Comparison of ENCODE assay signal across 31 cellular contexts in genomic region chr10:112330154-112330553, GRCh38. TPM values are rescaled to one million over a fixed set of nuclear protein-coding genes. Genes with fewer than 3 reads are reported as not detected.
DNase-seq lines count a peak whose midpoint lies in the region; ATAC-seq and TF ChIP-seq lines count a peak whose summit lies in the region.
"Had no signal": no experiment of that assay in that cellular context is flagged by ENCODE, and none has a peak within 500 bp of the region (broad histone marks: within the 10 kb centered on the region; RNA-seq: fewer than 3 reads in every experiment).

No MANE protein-coding gene starts in this region.

- intact Hi-C loops in mucosa of descending colon (cut with DNase I, micrococcal nuclease), result no loop called here

- H3K9me3 ChIP-seq in mucosa of descending colon (no peaks in the 10 kb centered on the region), Karpas-422 (ENCODE audit: low read length) (no peaks in the 10 kb centered on the region)
- H3K9me3 ChIP-seq: BLaER1 treated with 17β-estradiol and CSF1 and Interleukin-3, amounts not matched to agents 10 nM and 100 nM; esophagus muscularis mucosa; gastrocnemius medialis; neutrophil; spleen had no signal

- no peak overlapping the region for H3K4me3 Mint-ChIP-seq in activated T-cell treated with anti-CD3 and anti-CD28 coated beads, Interleukin-2, amount 50 U/mL, for 72 hours
- H3K4me3 Mint-ChIP-seq in activated naive CD8-positive, alpha-beta T cell treated with anti-CD3 and anti-CD28 coated beads for 36 hours, result no peak overlapping the region
- H3K4me3 Mint-ChIP-seq: activated B cell treated with CpG ODN at 0.5 μM for 24 hours; activated CD8-positive, alpha-beta memory T cell treated with anti-CD3 and anti-CD28 coated beads, Interleukin-2, amount 10 ng/mL, durations not matched to agents 7 days and 5 days; effector memory CD8-positive, alpha-beta T cell; H9; type B pancreatic cell had no signal

- no peak overlapping the region for H2AFZ ChIP-seq in Karpas-422 (ENCODE audit: low read length)

- H3K27me3 Mint-ChIP-seq in activated T-cell treated with anti-CD3 and anti-CD28 coated beads, Interleukin-2, amount 50 U/mL, for 72 hours (ENCODE audit: low read depth), result peaks cover 25% of the 10 kb centered on the region
- peaks cover 9% of the 10 kb centered on the region for H3K27me3 Mint-ChIP-seq in activated naive CD8-positive, alpha-beta T cell treated with anti-CD3 and anti-CD28 coated beads for 36 hours

- no peak for ATAC-seq in activated T-cell treated with anti-CD3 and anti-CD28 coated beads, Interleukin-2, amount 50 U/mL, for 72 hours (replicated peaks in 1 of 2)
- ATAC-seq in mucosa of descending colon (peak; percentile 30), GM18868 (IDR thresholded peaks at IDR 0.05; ENCODE audit: unreplicated experiment) (no peak)
- ATAC-seq: activated CD8-positive, alpha-beta memory T cell treated with anti-CD3 and anti-CD28 coated beads, Interleukin-2, amount 10 ng/mL, durations not matched to agents 7 days and 5 days; effector memory CD8-positive, alpha-beta T cell; gastrocnemius medialis had no signal

- H3K36me3 Mint-ChIP-seq in activated T-cell treated with anti-CD3 and anti-CD28 coated beads, Interleukin-2, amount 50 U/mL, for 72 hours (ENCODE audit: insufficient read depth in 2 of 2), result no peaks in the 10 kb centered on the region
- no peaks in the 10 kb centered on the region for H3K36me3 Mint-ChIP-seq in activated naive CD8-positive, alpha-beta T cell treated with anti-CD3 and anti-CD28 coated beads for 36 hours
- H3K36me3 Mint-ChIP-seq: activated CD8-positive, alpha-beta memory T cell treated with anti-CD3 and anti-CD28 coated beads, Interleukin-2, amount 10 ng/mL, durations not matched to agents 7 days and 5 days; type B pancreatic cell had no signal

- H3K27ac ChIP-seq in Karpas-422 (ENCODE audit: low read length), result no peak overlapping the region
- H3K27ac ChIP-seq: BLaER1 treated with 17β-estradiol and CSF1 and Interleukin-3, amounts not matched to agents 10 nM and 100 nM; brain microvascular endothelial cell; esophagus muscularis mucosa; gastrocnemius medialis; neutrophil; SK-N-MC; spleen had no signal

- no peaks in the 10 kb centered on the region for H4K20me1 ChIP-seq in Karpas-422 (ENCODE audit: insufficient read depth, low read depth, low read length)
- H4K20me1 ChIP-seq: BLaER1 treated with 17β-estradiol and CSF1 and Interleukin-3, amounts not matched to agents 10 nM and 100 nM had no signal

- no peak overlapping the region for H3K9ac ChIP-seq in Karpas-422 (ENCODE audit: low read length)
- H3K9ac ChIP-seq: BLaER1 treated with 17β-estradiol and CSF1 and Interleukin-3, amounts not matched to agents 10 nM and 100 nM had no signal

- no peak overlapping the region for H3K4me2 ChIP-seq in Karpas-422 (ENCODE audit: low read depth, low read length, poor library complexity, severe bottlenecking)

- H3K4me3 ChIP-seq in mucosa of descending colon (no peak overlapping the region), Karpas-422 (ENCODE audit: low read length) (no peak overlapping the region)
- H3K4me3 ChIP-seq: BLaER1 treated with 17β-estradiol and CSF1 and Interleukin-3, amounts not matched to agents 10 nM and 100 nM; esophagus muscularis mucosa; gastrocnemius medialis; lung; SK-N-MC; spleen had no signal

- no peak for TF ChIP-seq CTCF in mucosa of descending colon (IDR thresholded peaks at IDR 0.05)

- H3K4me1 Mint-ChIP-seq in activated T-cell treated with anti-CD3 and anti-CD28 coated beads, Interleukin-2, amount 50 U/mL, for 72 hours (ENCODE audit: low read depth), result peaks cover 21% of the 10 kb centered on the region
- H3K4me1 Mint-ChIP-seq in activated naive CD8-positive, alpha-beta T cell treated with anti-CD3 and anti-CD28 coated beads for 36 hours, result peaks cover 12% of the 10 kb centered on the region
- H3K4me1 Mint-ChIP-seq: activated B cell treated with CpG ODN at 0.5 μM for 24 hours; activated CD8-positive, alpha-beta memory T cell treated with anti-CD3 and anti-CD28 coated beads, Interleukin-2, amount 10 ng/mL, durations not matched to agents 7 days and 5 days had no signal

- H3K79me2 ChIP-seq in Karpas-422 (ENCODE audit: low read length), result no peaks in the 10 kb centered on the region

- H3K27ac Mint-ChIP-seq in activated T-cell treated with anti-CD3 and anti-CD28 coated beads, Interleukin-2, amount 50 U/mL, for 72 hours, result no peak overlapping the region
- H3K27ac Mint-ChIP-seq in activated naive CD8-positive, alpha-beta T cell treated with anti-CD3 and anti-CD28 coated beads for 36 hours, result no peak overlapping the region
- H3K27ac Mint-ChIP-seq: activated B cell treated with CpG ODN at 0.5 μM for 24 hours; activated CD8-positive, alpha-beta memory T cell treated with anti-CD3 and anti-CD28 coated beads, Interleukin-2, amount 10 ng/mL, durations not matched to agents 7 days and 5 days; H9; type B pancreatic cell had no signal

- DNase-seq in activated T-cell treated with anti-CD3 and anti-CD28 coated beads, Interleukin-2, amount 50 U/mL, for 72 hours, result peak; percentile 8 to 24
- DNase-seq in activated T-cell treated with anti-CD3 and anti-CD28 coated beads for 4 hours (no peak), mucosa of descending colon (peak in 1 of 3 donors; percentile 47), SK-N-DZ (ENCODE audit: low spot score) (no peak), SW 1271 (lab: John Stamatoyannopoulos, UW) (no peak), Karpas-422 (no peak)
- DNase-seq in activated naive CD8-positive, alpha-beta T cell treated with anti-CD3 and anti-CD28 coated beads for 36 hours, result peak; percentile 20
- DNase-seq: activated B cell treated with CpG ODN at 0.5 μM for 24 hours; activated CD8-positive, alpha-beta memory T cell treated with anti-CD3 and anti-CD28 coated beads, Interleukin-2, amount 10 ng/mL, durations not matched to agents 7 days and 5 days; activated effector memory CD4-positive, alpha-beta T cell treated with Interleukin-2 at 50 U/mL for 16 hours; brain microvascular endothelial cell; effector memory CD8-positive, alpha-beta T cell; gastrocnemius medialis; H9; NCI-H187; NCI-H69; RPMI8226; spleen; stimulated activated CD4-positive, alpha-beta T cell treated with anti-CD3 and anti-CD28 coated beads, Interleukin-4, amount 100 ng/mL, for 1 hour; stimulated activated naive CD4-positive, alpha-beta T cell treated with Interleukin-2 at 50 U/mL for 16 hours; T-helper 9 cell had no signal

- no peaks in the 10 kb centered on the region for H3K27me3 ChIP-seq in Karpas-422 (ENCODE audit: low read length)
- H3K27me3 ChIP-seq: BLaER1 treated with 17β-estradiol and CSF1 and Interleukin-3, amounts not matched to agents 10 nM and 100 nM; brain microvascular endothelial cell; gastrocnemius medialis; neutrophil; spleen had no signal

- no peaks in the 10 kb centered on the region for H3K9me2 ChIP-seq in Karpas-422 (replicated peaks; ENCODE audit: insufficient read depth, low read length)

- H3K36me3 ChIP-seq in mucosa of descending colon (ENCODE audit: low read depth) (no peaks in the 10 kb centered on the region), Karpas-422 (ENCODE audit: insufficient read depth, low read length) (no peaks in the 10 kb centered on the region)
- H3K36me3 ChIP-seq: BLaER1 treated with 17β-estradiol and CSF1 and Interleukin-3, amounts not matched to agents 10 nM and 100 nM; brain microvascular endothelial cell; esophagus muscularis mucosa; gastrocnemius medialis; neutrophil; spleen had no signal

- no peaks in the 10 kb centered on the region for H3K9me3 Mint-ChIP-seq in activated T-cell treated with anti-CD3 and anti-CD28 coated beads, Interleukin-2, amount 50 U/mL, for 72 hours
- H3K9me3 Mint-ChIP-seq in activated naive CD8-positive, alpha-beta T cell treated with anti-CD3 and anti-CD28 coated beads for 36 hours, result no peaks in the 10 kb centered on the region
- H3K9me3 Mint-ChIP-seq: activated B cell treated with CpG ODN at 0.5 μM for 24 hours; effector memory CD8-positive, alpha-beta T cell; H9; type B pancreatic cell had no signal

- H3K4me1 ChIP-seq in mucosa of descending colon (ENCODE audit: low read depth), result peaks cover 31% of the 10 kb centered on the region
- H3K4me1 ChIP-seq in Karpas-422 (ENCODE audit: low read length), result peaks cover 20% of the 10 kb centered on the region
- H3K4me1 ChIP-seq: esophagus muscularis mucosa, gastrocnemius medialis, spleen had no signal

RNA-seq across cellular contexts. Expression of gene ACSL5, which starts 43.8 kb away (rescaled TPM):
- total RNA-seq in activated T-cell treated with anti-CD3 and anti-CD28 coated beads, Interleukin-2, amount 50 U/mL, for 72 hours, result 10 to 100 TPM; 49.5 to 54.5 TPM
- total RNA-seq in activated naive CD8-positive, alpha-beta T cell treated with anti-CD3 and anti-CD28 coated beads for 36 hours, result 10 to 100 TPM; 50.3 to 54.3 TPM
- total RNA-seq in mucosa of descending colon, result 100 to 1,000 TPM; 125 to 312 (median 258) TPM
- 0.64 TPM in 1 of 2 replicates, not detected in the other for polyA plus RNA-seq in SK-N-DZ (2014; cell fraction: cytosol; rRNA removed)
- polyA plus RNA-seq in SK-N-DZ (2014; cell fraction: nucleus; rRNA removed), result not detected in 2 replicates
- 55.6 and 63.6 TPM in 2 replicates for total RNA-seq in Karpas-422 (2014; rRNA removed; shearing (Covaris generic); ENCODE audit: low replicate concordance)
- total RNA-seq: H9 had no signal

RNA-seq across cellular contexts. Expression of gene TECTB, which starts 47.0 kb away (rescaled TPM):
- not detected for total RNA-seq in activated T-cell treated with anti-CD3 and anti-CD28 coated beads, Interleukin-2, amount 50 U/mL, for 72 hours
- total RNA-seq in activated naive CD8-positive, alpha-beta T cell treated with anti-CD3 and anti-CD28 coated beads for 36 hours, result not detected
- not detected for total RNA-seq in mucosa of descending colon
- not detected in 2 replicates for polyA plus RNA-seq in SK-N-DZ (2014; cell fraction: cytosol; rRNA removed)
- polyA plus RNA-seq in SK-N-DZ (2014; cell fraction: nucleus; rRNA removed), result not detected in 2 replicates
- total RNA-seq in Karpas-422 (2014; rRNA removed; shearing (Covaris generic); ENCODE audit: low replicate concordance), result not detected in 2 replicates
- total RNA-seq: activated B cell treated with CpG ODN at 0.5 μM for 24 hours; activated CD8-positive, alpha-beta memory T cell treated with anti-CD3 and anti-CD28 coated beads, Interleukin-2, amount 10 ng/mL, durations not matched to agents 7 days and 5 days; gastrocnemius medialis; H9; HT1080; lung; renal cortical epithelial cell; spleen had no signal
- polyA plus RNA-seq: keratinocyte, lung, spleen had no signal

Comparison
In these comparisons a context has a peak if more than half of its experiments do, and no peak if none do; other contexts are left out.
1. DNase-seq: peak in activated T-cell treated with anti-CD3 and anti-CD28 coated beads, Interleukin-2, amount 50 U/mL, for 72 hours (2 of 2) and activated naive CD8-positive, alpha-beta T cell treated with anti-CD3 and anti-CD28 coated beads for 36 hours (single experiment); none in activated T-cell treated with anti-CD3 and anti-CD28 coated beads for 4 hours (single experiment), SK-N-DZ (single experiment), SW 1271 (0 of 2) and Karpas-422 (single experiment).